7 cellular contexts compared by ENCODE assay signal in the genomic region with DNA sequence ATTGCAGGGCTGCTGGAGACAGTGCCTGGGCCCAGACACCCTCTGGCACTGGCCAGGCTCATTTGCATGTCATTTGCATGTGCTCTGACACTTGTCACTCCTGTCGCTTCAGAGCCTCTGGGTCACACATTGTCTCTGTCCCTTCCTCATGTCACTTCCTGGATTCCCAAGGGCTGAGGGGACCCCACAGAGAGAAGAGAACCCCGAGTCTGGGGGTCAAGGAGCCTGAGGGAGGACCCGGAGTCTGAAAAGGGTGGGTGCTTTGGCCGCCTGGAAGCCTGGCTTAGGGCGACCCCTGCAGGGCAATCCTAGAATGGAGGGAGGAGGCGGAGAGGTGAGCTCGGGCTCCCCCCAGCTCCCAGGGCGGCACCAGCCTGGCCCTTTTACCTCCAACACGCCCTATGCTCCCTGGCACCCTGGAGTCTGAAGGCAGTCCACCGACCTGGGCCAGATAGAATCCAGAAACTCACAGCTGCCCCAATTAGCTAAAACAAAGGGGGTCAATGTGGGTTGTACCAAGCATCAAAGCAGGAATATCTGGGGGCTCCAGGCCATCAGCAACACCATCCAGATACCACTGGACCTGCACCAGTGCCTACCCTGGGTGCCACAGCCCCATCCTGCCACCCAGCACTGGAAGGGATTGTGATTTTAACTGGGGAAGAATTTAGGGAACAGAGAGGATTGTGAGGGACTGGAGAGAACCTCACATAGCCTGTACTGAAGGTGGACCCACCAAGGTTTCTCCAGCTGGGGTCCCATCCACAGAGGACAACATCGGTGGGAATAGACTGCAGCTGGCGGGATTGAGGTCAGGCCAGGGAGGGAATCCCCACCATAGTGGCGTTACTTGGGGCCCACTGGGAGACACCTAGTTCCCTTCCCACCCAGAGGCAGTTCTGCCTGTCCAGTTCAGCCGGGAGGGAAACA. TPM values are rescaled to one million over a fixed set of nuclear protein-coding genes. Genes with fewer than 3 reads are reported as not detected.
DNase-seq lines count a peak whose midpoint lies in the region; ATAC-seq and TF ChIP-seq lines count a peak whose summit lies in the region.

No MANE protein-coding gene starts in this region.

- H3K27ac Mint-ChIP-seq in activated CD8-positive, alpha-beta memory T cell treated with anti-CD3 and anti-CD28 coated beads, Interleukin-2, amount 10 ng/mL, durations not matched to agents 7 days and 5 days: no peak overlapping the region
- peak overlapping the region; percentile 61 to 90 (median 62) for H3K27ac Mint-ChIP-seq in nephron

- H3K36me3 ChIP-seq in H7 (replicated peaks; ENCODE audit: control insufficient read depth, insufficient read depth, low read length): no peaks in the 10 kb centered on the region

- H3K9me3 Mint-ChIP-seq in activated CD8-positive, alpha-beta memory T cell treated with anti-CD3 and anti-CD28 coated beads, Interleukin-2, amount 10 ng/mL, durations not matched to agents 7 days and 5 days (ENCODE audit: low read depth): no peaks in the 10 kb centered on the region
- no peaks in the 10 kb centered on the region for H3K9me3 Mint-ChIP-seq in nephron

- CTCF ChIA-PET in activated CD8-positive, alpha-beta memory T cell treated with anti-CD3 and anti-CD28 coated beads, Interleukin-2, amount 10 ng/mL, durations not matched to agents 7 days and 5 days (lab: Charles Lee): interaction anchor here (0.6 to 22.1 kb wide), 45 partner anchors 9 to 985 kb away, joined by 3 to 459 read pairs (median 4); partner anchors contain the start of genes KRT4 and KRT74

- H3K36me3 Mint-ChIP-seq in activated CD8-positive, alpha-beta memory T cell treated with anti-CD3 and anti-CD28 coated beads, Interleukin-2, amount 10 ng/mL, durations not matched to agents 7 days and 5 days: no peaks in the 10 kb centered on the region
- H3K36me3 Mint-ChIP-seq in nephron (ENCODE audit: low read depth): no peaks in the 10 kb centered on the region

- H3K27me3 ChIP-seq in H7 (ENCODE audit: control insufficient read depth, insufficient read depth, low read length): peaks cover 7% of the 10 kb centered on the region

- peaks cover 6% of the 10 kb centered on the region for H3K27me3 Mint-ChIP-seq in activated CD8-positive, alpha-beta memory T cell treated with anti-CD3 and anti-CD28 coated beads, Interleukin-2, amount 10 ng/mL, durations not matched to agents 7 days and 5 days
- H3K27me3 Mint-ChIP-seq in nephron (ENCODE audit: low read depth): peaks cover 33% of the 10 kb centered on the region

- ATAC-seq in activated CD8-positive, alpha-beta memory T cell treated with anti-CD3 and anti-CD28 coated beads, Interleukin-2, amount 10 ng/mL, durations not matched to agents 7 days and 5 days: peak; percentile 53

- H3K4me3 ChIP-seq in H7 (ENCODE audit: insufficient read depth, low read depth, low read length) (no peak overlapping the region), epithelial cell of proximal tubule (ENCODE audit: low read depth, low read length) (no peak overlapping the region)

- TF ChIP-seq CTCF in GM12872 (IDR thresholded peaks at IDR 0.05; ENCODE audit: insufficient read depth, low read depth, low read length) (peak; percentile 93), epithelial cell of proximal tubule (conservative IDR thresholded peaks at IDR 0.05; ENCODE audit: low read depth, low read length) (peak; percentile 74), nephron (IDR thresholded peaks at IDR 0.05; ENCODE audit: unreplicated experiment in 3 of 3) (peak; percentile 57 to 70 (median 62))

- H3K4me1 Mint-ChIP-seq in activated CD8-positive, alpha-beta memory T cell treated with anti-CD3 and anti-CD28 coated beads, Interleukin-2, amount 10 ng/mL, durations not matched to agents 7 days and 5 days: peaks cover 13% of the 10 kb centered on the region
- peaks cover 26% of the 10 kb centered on the region for H3K4me1 Mint-ChIP-seq in nephron

- peak; percentile 95 for DNase-seq in H7
- DNase-seq in NCI-H2196 (lab: John Stamatoyannopoulos, UW; ENCODE audit: unreplicated experiment): peak; percentile 38
- peak; percentile 83 for DNase-seq in activated CD8-positive, alpha-beta memory T cell treated with anti-CD3 and anti-CD28 coated beads, Interleukin-2, amount 10 ng/mL, durations not matched to agents 7 days and 5 days
- no peak for DNase-seq in epithelial cell of proximal tubule (ENCODE audit: low read depth)
- DNase-seq in superior temporal gyrus (ENCODE audit: extremely low spot score): peak; percentile 47

- H3K4me3 Mint-ChIP-seq in activated CD8-positive, alpha-beta memory T cell treated with anti-CD3 and anti-CD28 coated beads, Interleukin-2, amount 10 ng/mL, durations not matched to agents 7 days and 5 days: no peak overlapping the region
- peak overlapping the region in 1 of 3 experiments; percentile 35 for H3K4me3 Mint-ChIP-seq in nephron

RNA-seq across cellular contexts. Expression of gene KRT78, which starts 21.8 kb away (rescaled TPM):
- not detected in 2 replicates for total RNA-seq in H7 (2014; rRNA removed; shearing (Covaris generic))
- not detected for total RNA-seq in activated CD8-positive, alpha-beta memory T cell treated with anti-CD3 and anti-CD28 coated beads, Interleukin-2, amount 10 ng/mL, durations not matched to agents 7 days and 5 days
- total RNA-seq in epithelial cell of proximal tubule: not detected in 2 replicates

RNA-seq across cellular contexts. Expression of gene KRT8, which starts 34.2 kb away (rescaled TPM):
- 318 and 445 TPM in 2 replicates for total RNA-seq in H7 (2014; rRNA removed; shearing (Covaris generic))
- under 1 TPM; 0.26 to 0.41 TPM for total RNA-seq in activated CD8-positive, alpha-beta memory T cell treated with anti-CD3 and anti-CD28 coated beads, Interleukin-2, amount 10 ng/mL, durations not matched to agents 7 days and 5 days
- 1,207 and 1,417 TPM in 2 replicates for total RNA-seq in epithelial cell of proximal tubule

RNA-seq across cellular contexts. Expression of gene KRT79, which starts 36.5 kb away (rescaled TPM):
- not detected in 2 replicates for total RNA-seq in H7 (2014; rRNA removed; shearing (Covaris generic))
- total RNA-seq in activated CD8-positive, alpha-beta memory T cell treated with anti-CD3 and anti-CD28 coated beads, Interleukin-2, amount 10 ng/mL, durations not matched to agents 7 days and 5 days: under 1 TPM in 1 of 2 experiments, not detected in 1; 0.23 TPM
- 0.07 TPM in 1 of 2 replicates, not detected in the other for total RNA-seq in epithelial cell of proximal tubule

RNA-seq across cellular contexts. Expression of gene KRT4, which starts 56.7 kb away (rescaled TPM):
- not detected in 2 replicates for total RNA-seq in H7 (2014; rRNA removed; shearing (Covaris generic))
- not detected for total RNA-seq in activated CD8-positive, alpha-beta memory T cell treated with anti-CD3 and anti-CD28 coated beads, Interleukin-2, amount 10 ng/mL, durations not matched to agents 7 days and 5 days
- not detected in 2 replicates for total RNA-seq in epithelial cell of proximal tubule

Comparison
In these comparisons a context has a peak if more than half of its experiments do, and no peak if none do; other contexts are left out.
1. RNA of gene KRT8, which starts 34.2 kb away (total RNA-seq): 1,207 to 1,417 TPM in epithelial cell of proximal tubule and 318 to 445 TPM in H7; 0.26 to 0.41 TPM in activated CD8-positive, alpha-beta memory T cell treated with anti-CD3 and anti-CD28 coated beads, Interleukin-2, amount 10 ng/mL, durations not matched to agents 7 days and 5 days; every median in the first group is over 100 times any median in the second.
2. Peak in every context shown above with its lines, with median percentiles within 50 percentile points of each other: CTCF ChIP-seq.